ENCODE assay signal across 8 cellular contexts in the genomic region with DNA sequence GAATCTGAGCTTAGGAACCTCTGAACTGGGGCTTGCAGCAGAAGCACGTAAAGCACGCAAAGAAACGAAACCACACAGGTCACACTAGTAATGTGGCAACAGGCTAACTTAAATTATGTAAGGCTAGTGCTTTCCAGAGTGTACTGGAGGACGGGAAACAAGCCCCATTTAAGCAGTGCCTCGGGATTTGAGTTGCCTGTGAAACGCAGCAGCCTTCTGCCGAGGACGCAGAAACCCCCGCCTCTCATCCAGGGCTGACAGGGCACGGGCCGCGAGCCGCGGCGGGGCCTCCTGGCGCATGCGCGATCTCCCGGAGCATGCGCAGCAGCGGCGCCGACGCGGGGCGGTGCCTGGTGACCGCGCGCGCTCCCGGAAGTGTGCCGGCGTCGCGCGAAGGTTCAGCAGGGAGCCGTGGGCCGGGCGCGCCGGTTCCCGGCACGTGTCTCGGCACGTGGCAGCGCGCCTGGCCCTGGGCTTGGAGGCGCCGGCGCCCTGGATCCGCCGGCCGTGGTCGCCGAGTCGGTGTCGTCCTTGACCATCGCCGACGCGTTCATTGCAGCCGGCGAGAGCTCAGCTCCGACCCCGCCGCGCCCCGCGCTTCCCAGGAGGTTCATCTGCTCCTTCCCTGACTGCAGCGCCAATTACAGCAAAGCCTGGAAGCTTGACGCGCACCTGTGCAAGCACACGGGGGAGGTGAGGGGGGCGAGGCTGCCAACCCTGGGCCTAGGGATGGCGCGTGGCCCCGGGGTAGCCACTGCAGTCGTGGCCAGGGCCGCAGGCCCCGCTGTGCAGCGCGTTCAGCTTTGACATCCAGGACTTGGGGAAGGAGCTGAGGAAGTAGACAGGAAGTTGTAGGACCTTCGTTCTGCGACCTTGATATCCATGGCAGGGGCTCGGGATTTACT. TPM values are rescaled to one million over a fixed set of nuclear protein-coding genes. Genes with fewer than 3 reads are reported as not detected.
DNase-seq lines count a peak whose midpoint lies in the region; ATAC-seq and TF ChIP-seq lines count a peak whose summit lies in the region.

TSS of gene GTF3A (plus strand) at position 374 of the 905 bp plus-strand sequence.

- H3K4me1 Mint-ChIP-seq in activated T-helper 2 cell treated with anti-CD3 and anti-CD28 coated beads, Interferon-gamma antibody, Interleukin-2, Interleukin-4, amounts not matched to agents 10 μg/mL and 5 μg/mL and 100 μg/mL, durations not matched to agents 14 hours and 24 hours and 36 hours (ENCODE audit: low read depth): peaks cover 36% of the 10 kb centered on the region
- H3K4me1 Mint-ChIP-seq in natural killer cell: peaks cover 40 to 42% of the 10 kb centered on the region in 2 donors

- H3K27ac Mint-ChIP-seq in activated T-helper 2 cell treated with anti-CD3 and anti-CD28 coated beads, Interferon-gamma antibody, Interleukin-2, Interleukin-4, amounts not matched to agents 10 μg/mL and 5 μg/mL and 100 μg/mL, durations not matched to agents 14 hours and 24 hours and 36 hours: peak within 1 kb of the TSS; percentile 94
- H3K27ac Mint-ChIP-seq in natural killer cell: peak within 1 kb of the TSS; percentile 92 to 94

- H3K4me3 Mint-ChIP-seq in activated T-helper 2 cell treated with anti-CD3 and anti-CD28 coated beads, Interferon-gamma antibody, Interleukin-2, Interleukin-4, amounts not matched to agents 10 μg/mL and 5 μg/mL and 100 μg/mL, durations not matched to agents 14 hours and 24 hours and 36 hours (ENCODE audit: low read depth): peak within 1 kb of the TSS; percentile 89
- peak within 1 kb of the TSS; percentile 87 for H3K4me3 Mint-ChIP-seq in natural killer cell

- intact Hi-C loops in activated T-helper 2 cell treated with anti-CD3 and anti-CD28 coated beads, Interferon-gamma antibody, Interleukin-2, Interleukin-4, amounts not matched to agents 10 μg/mL and 5 μg/mL and 100 μg/mL, durations not matched to agents 14 hours and 24 hours and 36 hours (cut with micrococcal nuclease): loop anchor here (10.0 kb wide), 1 partner anchor 710 kb away; the partner anchor contains the start of gene PAN3
- intact Hi-C loops in natural killer cell (cut with micrococcal nuclease): loop anchor here (5.0 kb wide), 1 partner anchor 38 kb away; no protein-coding TSS in a partner anchor

- H3K9me3 ChIP-seq in KOPT-K1 (ENCODE audit: insufficient read depth, low read length, poor library complexity, severe bottlenecking) (no peaks in the 10 kb centered on the region), RWPE2 (ENCODE audit: severe bottlenecking) (no peaks in the 10 kb centered on the region)

- H3K27me3 ChIP-seq in RWPE2 (ENCODE audit: insufficient read depth, poor library complexity, severe bottlenecking): no peaks in the 10 kb centered on the region

- H3K36me3 ChIP-seq in KOPT-K1 (ENCODE audit: insufficient read depth, low read length) (peaks cover 33% of the 10 kb centered on the region), RWPE2 (ENCODE audit: low read depth) (peaks cover 26% of the 10 kb centered on the region)

- H3K4me1 ChIP-seq in RWPE2 (ENCODE audit: insufficient read depth, poor library complexity, severe bottlenecking): peaks cover 8% of the 10 kb centered on the region

- H3K27ac ChIP-seq in KOPT-K1 (ENCODE audit: low read depth, low read length, poor library complexity, severe bottlenecking) (peak within 1 kb of the TSS; percentile 88), RWPE2 (ENCODE audit: poor library complexity, severe bottlenecking) (peak within 1 kb of the TSS; percentile 82)

- peaks cover 37% of the 10 kb centered on the region for H3K36me3 Mint-ChIP-seq in activated T-helper 2 cell treated with anti-CD3 and anti-CD28 coated beads, Interferon-gamma antibody, Interleukin-2, Interleukin-4, amounts not matched to agents 10 μg/mL and 5 μg/mL and 100 μg/mL, durations not matched to agents 14 hours and 24 hours and 36 hours (ENCODE audit: low read depth)
- no peaks in the 10 kb centered on the region for H3K36me3 Mint-ChIP-seq in natural killer cell

- H3K27me3 Mint-ChIP-seq in activated T-helper 2 cell treated with anti-CD3 and anti-CD28 coated beads, Interferon-gamma antibody, Interleukin-2, Interleukin-4, amounts not matched to agents 10 μg/mL and 5 μg/mL and 100 μg/mL, durations not matched to agents 14 hours and 24 hours and 36 hours (ENCODE audit: low read depth): no peaks in the 10 kb centered on the region
- no peaks in the 10 kb centered on the region for H3K27me3 Mint-ChIP-seq in natural killer cell (ENCODE audit: low read depth in 2 of 2)

- TF ChIP-seq CTCF in RWPE2 (IDR thresholded peaks at IDR 0.05; ENCODE audit: poor library complexity, severe bottlenecking): no peak
- TF ChIP-seq CTCF in fibroblast of mammary gland (conservative IDR thresholded peaks at IDR 0.05; ENCODE audit: control insufficient read depth, insufficient read depth, low read depth, low read length): no peak
- no peak for TF ChIP-seq CTCF in natural killer cell (IDR thresholded peaks at IDR 0.05)

- ATAC-seq in GM21737 (IDR thresholded peaks at IDR 0.05; ENCODE audit: unreplicated experiment) (peak; percentile 63), RWPE2 (ENCODE audit: low read depth) (peak; percentile 48), natural killer cell (peak; percentile 64 to 83 (median 78))

- DNase-seq in DMS53 treated with DMSO at 0.1 percent for 48 hours (lab: John Stamatoyannopoulos, UW; ENCODE audit: unreplicated experiment) (peak; percentile 77), RWPE2 (ENCODE audit: low spot score) (peak; percentile 60), fibroblast of mammary gland (ENCODE audit: low read depth) (peak; percentile 77), natural killer cell (peak; percentile 91)
- DNase-seq in activated T-helper 2 cell treated with anti-CD3 and anti-CD28 coated beads, Interferon-gamma antibody, Interleukin-2, Interleukin-4, amounts not matched to agents 10 μg/mL and 5 μg/mL and 100 μg/mL, durations not matched to agents 14 hours and 24 hours and 36 hours (ENCODE audit: low spot score): peak; percentile 86
- DNase-seq in stimulated activated naive CD4-positive, alpha-beta T cell (lab: John Stamatoyannopoulos, UW): peak; percentile 82 to 93 (median 86)

- H3K9me3 Mint-ChIP-seq in activated T-helper 2 cell treated with anti-CD3 and anti-CD28 coated beads, Interferon-gamma antibody, Interleukin-2, Interleukin-4, amounts not matched to agents 10 μg/mL and 5 μg/mL and 100 μg/mL, durations not matched to agents 14 hours and 24 hours and 36 hours: no peaks in the 10 kb centered on the region
- H3K9me3 Mint-ChIP-seq in natural killer cell: no peaks in the 10 kb centered on the region

- H3K4me3 ChIP-seq in RWPE2 (ENCODE audit: severe bottlenecking) (peak within 1 kb of the TSS; percentile 43), fibroblast of mammary gland (ENCODE audit: control insufficient read depth, low read depth, low read length) (peak within 1 kb of the TSS; percentile 76)

RNA-seq across cellular contexts. Expression of gene GTF3A, which starts in this region (rescaled TPM):
- total RNA-seq in activated T-helper 2 cell treated with anti-CD3 and anti-CD28 coated beads, Interferon-gamma antibody, Interleukin-2, Interleukin-4, amounts not matched to agents 10 μg/mL and 5 μg/mL and 100 μg/mL, durations not matched to agents 14 hours and 24 hours and 36 hours: 251 and 253 TPM in 2 replicates
- 100 to 1,000 TPM; 129 to 132 (median 130) TPM for total RNA-seq in natural killer cell

Comparison
In these comparisons a context has a peak if more than half of its experiments do, and no peak if none do; other contexts are left out.
1. Peak in every context shown above with its lines: DNase-seq, ATAC-seq, H3K4me3 ChIP-seq and H3K27ac ChIP-seq.